ENCODE assay signal across 32 cellular contexts in genomic region chr1:172421974-172422604, GRCh38. TPM values are rescaled to one million over a fixed set of nuclear protein-coding genes. Genes with fewer than 3 reads are reported as not detected.
DNase-seq lines count a peak whose midpoint lies in the region; ATAC-seq and TF ChIP-seq lines count a peak whose summit lies in the region.
"Had no signal": no experiment of that assay in that cellular context is flagged by ENCODE, and none has a peak within 500 bp of the region (broad histone marks: within the 10 kb centered on the region; RNA-seq: fewer than 3 reads in every experiment).

No MANE protein-coding gene starts in this region.

- H3K4me3 ChIP-seq in heart right ventricle: no peak overlapping the region
- no peak overlapping the region for H3K4me3 ChIP-seq in right atrium auricular region
- H3K4me3 ChIP-seq in fibroblast of the aortic adventitia (ENCODE audit: low read depth, low read length): no peak overlapping the region
- H3K4me3 ChIP-seq in colonic mucosa: no peak overlapping the region
- no peak overlapping the region for H3K4me3 ChIP-seq in esophagus muscularis mucosa
- H3K4me3 ChIP-seq in vagina: no peak overlapping the region
- H3K4me3 ChIP-seq: body of pancreas, esophagus squamous epithelium, PC-9, SJSA1, stomach, upper lobe of left lung had no signal

- no peak overlapping the region for H3K27ac ChIP-seq in heart right ventricle
- no peak overlapping the region for H3K27ac ChIP-seq in right atrium auricular region
- no peak overlapping the region for H3K27ac ChIP-seq in colonic mucosa
- no peak overlapping the region for H3K27ac ChIP-seq in esophagus muscularis mucosa (replicated peaks in 1 of 4)
- H3K27ac ChIP-seq in vagina: no peak overlapping the region
- H3K27ac ChIP-seq: body of pancreas, esophagus squamous epithelium, parathyroid adenoma, PC-9, SJSA1, stomach, upper lobe of left lung had no signal

- WGBS in heart right ventricle, 2 donors: 72% methylated on average over 5 of the region's 5 CpGs
- WGBS in esophagus muscularis mucosa: 91% methylated on average over 4 of the region's 5 CpGs

- BruUV-seq in Calu3 (replicated peaks; lab: Mats Ljungman, UMichigan): no TSS peak

- intact Hi-C loops in heart right ventricle (cut with DNase I) (loop anchor here in 2 of 10 donors (10.0 kb wide), 2 partner anchors 327 to 627 kb away; no protein-coding TSS in a partner anchor), colonic mucosa (cut with DNase I) (no loop called here), esophagus muscularis mucosa (cut with DNase I) (no loop called here), Calu3 (cut with micrococcal nuclease; ENCODE audit: unreplicated experiment) (no loop called here), vagina (cut with DNase I) (no loop called here)

- H3K36me3 ChIP-seq in heart right ventricle (no peaks in the 10 kb centered on the region), right atrium auricular region (no peaks in the 10 kb centered on the region), colonic mucosa (no peaks in the 10 kb centered on the region), esophagus muscularis mucosa (no peaks in the 10 kb centered on the region), vagina (no peaks in the 10 kb centered on the region)
- H3K36me3 ChIP-seq: esophagus squamous epithelium, SJSA1, stomach, upper lobe of left lung had no signal

- peak in 5 of 8 donors; percentile 39 to 77 (median 47) for ATAC-seq in heart right ventricle
- ATAC-seq: activated T-cell treated with anti-CD3 and anti-CD28 coated beads, Interleukin-2, amount 50 U/mL, for 4 hours; body of pancreas; sciatic nerve had no signal

- no peak overlapping the region for H3K4me3 Mint-ChIP-seq in Calu3 (ENCODE audit: low read depth, unreplicated experiment)
- H3K4me3 Mint-ChIP-seq: activated T-cell treated with anti-CD3 and anti-CD28 coated beads, Interleukin-2, amount 50 U/mL, for 4 hours; CD4-positive, CD25-positive, alpha-beta regulatory T cell; neural crest cell had no signal

- no peak overlapping the region for H3K9ac ChIP-seq in colonic mucosa (ENCODE audit: low read depth in 2 of 2, low read length in 2 of 2)
- H3K9ac ChIP-seq: parathyroid adenoma had no signal

- CTCF ChIA-PET in Calu3 (lab: Charles Lee): interaction anchor here (1.4 kb wide), 1 partner anchor 10 kb away, joined by 4 read pairs; no protein-coding TSS in a partner anchor

- H3K9me3 ChIP-seq in heart right ventricle: no peaks in the 10 kb centered on the region
- H3K9me3 ChIP-seq in right atrium auricular region: no peaks in the 10 kb centered on the region
- no peaks in the 10 kb centered on the region for H3K9me3 ChIP-seq in colonic mucosa
- H3K9me3 ChIP-seq in esophagus muscularis mucosa: no peaks in the 10 kb centered on the region
- H3K9me3 ChIP-seq in vagina: no peaks in the 10 kb centered on the region
- H3K9me3 ChIP-seq: body of pancreas, esophagus squamous epithelium, SJSA1, stomach, upper lobe of left lung had no signal

- TF ChIP-seq POLR2A in esophagus muscularis mucosa (IDR thresholded peaks at IDR 0.05; ENCODE audit: low read depth) (no peak), vagina (IDR thresholded peaks at IDR 0.05) (no peak)

- peak in 1 of 2 donors; percentile 30 for DNase-seq in heart right ventricle
- DNase-seq in right atrium auricular region (ENCODE audit: low spot score): no peak
- DNase-seq in fibroblast of the aortic adventitia (ENCODE audit: low read depth): peak; percentile 32
- peak in 33 of 56 donors; percentile 2 to 65 (median 21) for DNase-seq in nucleus accumbens (lab: John Stamatoyannopoulos, UW)
- DNase-seq in colonic mucosa: no peak
- DNase-seq in esophagus muscularis mucosa (ENCODE audit: extremely low spot score): no peak
- DNase-seq in Calu3: no peak
- DNase-seq in vagina (ENCODE audit: extremely low spot score in 2 of 2): no peak
- DNase-seq: activated CD4-positive, alpha-beta T cell treated with anti-CD3 and anti-CD28 coated beads, Interleukin-2, amount 50 U/mL, for 1 hour; activated CD4-positive, CD25-positive, alpha-beta regulatory T cell; activated gamma-delta T cell treated with Interleukin-2 at 50 U/mL for 16 hours; activated T-cell treated with anti-CD3 and anti-CD28 coated beads, Interleukin-2, amount 50 U/mL, for 4 hours; body of pancreas; CD4-positive, CD25-positive, alpha-beta regulatory T cell; esophagus squamous epithelium; foreskin melanocyte; mammary epithelial cell; NCI-H1417 treated with DMSO at 0.1 percent for 48 hours; NCI-H2029 treated with DMSO at 0.1 percent for 48 hours; NCI-H2227 treated with DMSO at 0.1 percent for 48 hours; NCI-H69; PC-9; stimulated activated CD4-positive, alpha-beta T cell treated with anti-CD3 and anti-CD28 coated beads, Interleukin-12 subunit alpha, Interleukin-12 subunit beta, amount 100 ng/mL, for 4 hours; stimulated activated CD4-positive, alpha-beta T cell treated with anti-CD3 and anti-CD28 coated beads, Interleukin-2, amount 100 ng/mL, for 48 hours; stomach; T-helper 1 cell; upper lobe of left lung had no signal

- H3K27me3 Mint-ChIP-seq in Calu3 (ENCODE audit: unreplicated experiment): no peaks in the 10 kb centered on the region
- H3K27me3 Mint-ChIP-seq: CD4-positive, CD25-positive, alpha-beta regulatory T cell had no signal

- no peak for TF ChIP-seq CTCF in heart right ventricle (IDR thresholded peaks at IDR 0.05)
- no peak for TF ChIP-seq CTCF in right atrium auricular region (IDR thresholded peaks at IDR 0.05)
- TF ChIP-seq CTCF in fibroblast of the aortic adventitia (IDR thresholded peaks at IDR 0.05; ENCODE audit: insufficient read depth, low read length): no peak
- TF ChIP-seq CTCF in colonic mucosa (IDR thresholded peaks at IDR 0.05): no peak
- no peak for TF ChIP-seq CTCF in esophagus muscularis mucosa (IDR thresholded peaks at IDR 0.05)
- TF ChIP-seq CTCF in Calu3 (IDR thresholded peaks at IDR 0.05; ENCODE audit: unreplicated experiment): no peak
- TF ChIP-seq CTCF in vagina (IDR thresholded peaks at IDR 0.05): no peak

- H3K4me1 Mint-ChIP-seq in Calu3 (ENCODE audit: low read depth, unreplicated experiment): peaks cover 14% of the 10 kb centered on the region

- no peak overlapping the region for H3K27ac Mint-ChIP-seq in Calu3 (ENCODE audit: unreplicated experiment)
- H3K27ac Mint-ChIP-seq: CD4-positive, CD25-positive, alpha-beta regulatory T cell had no signal

- H3K36me3 Mint-ChIP-seq in Calu3 (ENCODE audit: insufficient read depth, unreplicated experiment): no peaks in the 10 kb centered on the region
- H3K36me3 Mint-ChIP-seq: CD4-positive, CD25-positive, alpha-beta regulatory T cell had no signal

- H3K27me3 ChIP-seq in heart right ventricle (no peaks in the 10 kb centered on the region), right atrium auricular region (no peaks in the 10 kb centered on the region), colonic mucosa (no peaks in the 10 kb centered on the region), esophagus muscularis mucosa (no peaks in the 10 kb centered on the region), vagina (no peaks in the 10 kb centered on the region)
- H3K27me3 ChIP-seq: body of pancreas, esophagus squamous epithelium, SJSA1, stomach, upper lobe of left lung had no signal

- no peak for TF ChIP-seq EP300 in esophagus muscularis mucosa (IDR thresholded peaks at IDR 0.05)

- H3K9me3 Mint-ChIP-seq in Calu3 (ENCODE audit: low read depth, unreplicated experiment): no peaks in the 10 kb centered on the region
- H3K9me3 Mint-ChIP-seq: activated T-cell treated with anti-CD3 and anti-CD28 coated beads, Interleukin-2, amount 50 U/mL, for 4 hours; CD4-positive, CD25-positive, alpha-beta regulatory T cell; neural crest cell had no signal

- H3K4me1 ChIP-seq in heart right ventricle: peaks cover 0 to 10% (median 5%) of the 10 kb centered on the region in 9 donors
- H3K4me1 ChIP-seq in right atrium auricular region: no peaks in the 10 kb centered on the region
- no peaks in the 10 kb centered on the region for H3K4me1 ChIP-seq in colonic mucosa
- no peaks in the 10 kb centered on the region for H3K4me1 ChIP-seq in esophagus muscularis mucosa
- no peaks in the 10 kb centered on the region for H3K4me1 ChIP-seq in vagina
- H3K4me1 ChIP-seq: body of pancreas, parathyroid adenoma, SJSA1 had no signal

RNA-seq across cellular contexts. Expression of gene C1orf105, which starts 1.6 kb away (rescaled TPM):
- total RNA-seq in heart right ventricle: 10 to 100 TPM in 4 of 10 donors, 1 to 10 TPM in 6; 4.5 to 52.7 (median 8.6) TPM
- 10 to 100 TPM in 1 of 2 donors, 1 to 10 TPM in 1; 1.1 to 19.5 TPM for polyA plus RNA-seq in heart right ventricle
- total RNA-seq in right atrium auricular region: 10 to 100 TPM in 1 of 2 donors, 1 to 10 TPM in 1; 3.3 to 18.0 TPM
- not detected in 2 replicates for total RNA-seq in fibroblast of the aortic adventitia (ENCODE audit: low replicate concordance)
- not detected for total RNA-seq in colonic mucosa
- total RNA-seq in esophagus muscularis mucosa: not detected
- not detected in 2 replicates for total RNA-seq in Calu3 (2022)
- total RNA-seq in vagina: not detected
- total RNA-seq: activated T-cell treated with anti-CD3 and anti-CD28 coated beads, Interleukin-2, amount 50 U/mL, for 4 hours; body of pancreas; CD4-positive, CD25-positive, alpha-beta regulatory T cell; dermis microvascular lymphatic vessel endothelial cell; esophagus squamous epithelium; mammary epithelial cell; neural crest cell; PC-9; sciatic nerve; SJSA1; stomach; upper lobe of left lung had no signal
- polyA plus RNA-seq: CD4-positive, CD25-positive, alpha-beta regulatory T cell; mammary epithelial cell had no signal

RNA-seq across cellular contexts. Expression of gene PIGC, which starts 21.8 kb away (rescaled TPM):
- total RNA-seq in heart right ventricle (10 to 100 TPM in 8 of 10 donors, 1 to 10 TPM in 2; 9.3 to 14.5 (median 13.0) TPM), right atrium auricular region (10 to 100 TPM; 14.8 to 15.8 TPM), fibroblast of the aortic adventitia (ENCODE audit: low replicate concordance) (18.2 and 25.2 TPM in 2 replicates), colonic mucosa (10 to 100 TPM; 20.5 to 24.1 TPM), esophagus muscularis mucosa (10 to 100 TPM; 18.9 to 25.7 (median 20.9) TPM), Calu3 (2022) (29.2 TPM in 2 replicates), vagina (14.5 TPM)
- polyA plus RNA-seq in heart right ventricle: 10 to 100 TPM; 17.1 to 21.2 TPM

Comparison
In these comparisons a context has a peak if more than half of its experiments do, and no peak if none do; other contexts are left out.
1. DNase-seq: peak in fibroblast of the aortic adventitia (single experiment) and nucleus accumbens (33 of 56); none in right atrium auricular region (single experiment), colonic mucosa (single experiment), esophagus muscularis mucosa (single experiment), Calu3 (single experiment) and vagina (0 of 2).